ENCODE assay signal across 1 cellular context in genomic region chr14:22820731-22821130, GRCh38.
TF ChIP-seq lines count a peak whose summit lies in the region.

No MANE protein-coding gene starts in this region.

TF ChIP-seq in IMR-90, 13 proteins besides CTCF, POLR2A, EP300 and RAD21:
- no peak for TF ChIP-seq SMC3 (IDR thresholded peaks at IDR 0.05; ENCODE audit: low read depth, low read length)
- no peak for TF ChIP-seq MXI1 (IDR thresholded peaks at IDR 0.05; ENCODE audit: borderline replicate concordance, low read depth, low read length)
- no peak for TF ChIP-seq RCOR1 (IDR thresholded peaks at IDR 0.05; ENCODE audit: insufficient replicate concordance, low read length)
- TF ChIP-seq ELK1 (IDR thresholded peaks at IDR 0.05; ENCODE audit: borderline replicate concordance, low read depth, low read length): no peak
- no peak for TF ChIP-seq CEBPB (IDR thresholded peaks at IDR 0.05; ENCODE audit: low read depth, low read length)
